ENCODE assay signal across 32 cellular contexts in the genomic region with DNA sequence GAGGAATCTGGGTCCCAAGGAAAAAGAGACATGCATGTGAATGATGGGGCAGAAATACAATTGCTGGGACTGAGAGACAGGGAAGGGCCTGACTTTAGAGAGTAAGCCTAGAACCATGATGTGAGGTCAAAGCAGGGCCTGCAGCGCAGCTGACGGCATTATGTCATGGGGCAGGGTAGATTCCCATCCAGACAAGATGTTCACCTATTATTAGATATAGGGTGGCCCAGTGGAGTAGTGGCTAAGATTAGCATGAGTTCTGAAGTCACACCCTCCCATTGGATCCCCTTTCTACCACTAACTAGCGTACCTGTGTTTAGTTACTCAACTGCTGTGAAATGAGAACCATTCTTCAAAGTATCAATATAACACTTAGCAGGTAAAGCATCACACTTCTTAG.
"Had no signal": no experiment of that assay in that cellular context is flagged by ENCODE, and none has a peak within 500 bp of the region (broad histone marks: within the 10 kb centered on the region; RNA-seq: fewer than 3 reads in every experiment).

No MANE protein-coding gene starts in this region.

- H3K9me3 ChIP-seq: adrenal gland, ascending aorta, body of pancreas, breast epithelium had no signal

- ATAC-seq: activated naive CD4-positive, alpha-beta T cell treated with anti-CD3 and anti-CD28 coated beads, Interleukin-2, amount 50 U/mL, for 72 hours; activated naive CD8-positive, alpha-beta T cell treated with anti-CD3 and anti-CD28 coated beads, Interleukin-2, amount 50 U/mL, for 24 hours; activated T-cell treated with anti-CD3 and anti-CD28 coated beads, Interleukin-2, amount 50 U/mL, for 4 hours; activated T-cell treated with anti-CD3 and anti-CD28 coated beads, Interleukin-2, amount 50 U/mL, for 72 hours; activated T-helper 17 cell treated with anti-CD3 and anti-CD28 coated beads, Interleukin-2, amount 50 U/mL, for 72 hours; body of pancreas had no signal

- H3K27me3 ChIP-seq: adrenal gland, ascending aorta, body of pancreas, brain microvascular endothelial cell, breast epithelium, cardiac muscle cell had no signal

- H3K27ac ChIP-seq: adrenal gland, ascending aorta, body of pancreas, brain microvascular endothelial cell, breast epithelium, cardiac muscle cell had no signal

- H3K36me3 ChIP-seq: adrenal gland, ascending aorta, brain microvascular endothelial cell, breast epithelium, cardiac muscle cell had no signal

- H3K4me1 ChIP-seq: adrenal gland, ascending aorta, breast epithelium had no signal

- H3K4me3 ChIP-seq: adrenal gland, ascending aorta, body of pancreas, breast epithelium, cardiac muscle cell had no signal

- DNase-seq: activated effector memory CD4-positive, alpha-beta T cell treated with anti-CD3 and anti-CD28 coated beads, Interleukin-2, amount 50 U/mL, for 16 hours; activated effector memory CD4-positive, alpha-beta T cell treated with Interleukin-2 at 50 U/mL for 16 hours; activated gamma-delta T cell; activated gamma-delta T cell treated with Interleukin-2 at 50 U/mL for 16 hours; activated naive CD4-positive, alpha-beta T cell; activated naive CD4-positive, alpha-beta T cell treated with anti-CD3 and anti-CD28 coated beads for 36 hours; activated naive CD4-positive, alpha-beta T cell treated with anti-CD3 and anti-CD28 coated beads, Interleukin-2, amount 10 ng/mL, durations not matched to agents 7 days and 5 days; activated naive CD4-positive, alpha-beta T cell treated with anti-CD3 and anti-CD28 coated beads, Interleukin-2, amount 50 U/mL, for 16 hours; activated naive CD4-positive, alpha-beta T cell treated with Interleukin-2 at 50 U/mL for 16 hours; activated naive CD8-positive, alpha-beta T cell treated with anti-CD3 and anti-CD28 coated beads for 36 hours; activated naive CD8-positive, alpha-beta T cell treated with anti-CD3 and anti-CD28 coated beads, Interleukin-2, amount 10 ng/mL, durations not matched to agents 7 days and 5 days; activated naive CD8-positive, alpha-beta T cell treated with anti-CD3 and anti-CD28 coated beads, Interleukin-2, amount 50 U/mL, for 24 hours; activated T-cell treated with anti-CD3 and anti-CD28 coated beads for 4 hours; activated T-cell treated with anti-CD3 and anti-CD28 coated beads, Interleukin-2, amount 50 U/mL, for 1 hour; activated T-cell treated with anti-CD3 and anti-CD28 coated beads, Interleukin-2, amount 50 U/mL, for 24 hours; activated T-cell treated with anti-CD3 and anti-CD28 coated beads, Interleukin-2, amount 50 U/mL, for 4 hours; activated T-cell treated with anti-CD3 and anti-CD28 coated beads, Interleukin-2, amount 50 U/mL, for 48 hours; activated T-cell treated with anti-CD3 and anti-CD28 coated beads, Interleukin-2, amount 50 U/mL, for 72 hours; adrenal gland; amniotic stem cell; amygdala; anterior cingulate cortex; body of pancreas; brain microvascular endothelial cell; caudate nucleus; central memory CD4-positive, alpha-beta T cell; cerebellar nuclear complex had no signal
